Comparison of ENCODE assay signal across 10 cellular contexts in the genomic region with DNA sequence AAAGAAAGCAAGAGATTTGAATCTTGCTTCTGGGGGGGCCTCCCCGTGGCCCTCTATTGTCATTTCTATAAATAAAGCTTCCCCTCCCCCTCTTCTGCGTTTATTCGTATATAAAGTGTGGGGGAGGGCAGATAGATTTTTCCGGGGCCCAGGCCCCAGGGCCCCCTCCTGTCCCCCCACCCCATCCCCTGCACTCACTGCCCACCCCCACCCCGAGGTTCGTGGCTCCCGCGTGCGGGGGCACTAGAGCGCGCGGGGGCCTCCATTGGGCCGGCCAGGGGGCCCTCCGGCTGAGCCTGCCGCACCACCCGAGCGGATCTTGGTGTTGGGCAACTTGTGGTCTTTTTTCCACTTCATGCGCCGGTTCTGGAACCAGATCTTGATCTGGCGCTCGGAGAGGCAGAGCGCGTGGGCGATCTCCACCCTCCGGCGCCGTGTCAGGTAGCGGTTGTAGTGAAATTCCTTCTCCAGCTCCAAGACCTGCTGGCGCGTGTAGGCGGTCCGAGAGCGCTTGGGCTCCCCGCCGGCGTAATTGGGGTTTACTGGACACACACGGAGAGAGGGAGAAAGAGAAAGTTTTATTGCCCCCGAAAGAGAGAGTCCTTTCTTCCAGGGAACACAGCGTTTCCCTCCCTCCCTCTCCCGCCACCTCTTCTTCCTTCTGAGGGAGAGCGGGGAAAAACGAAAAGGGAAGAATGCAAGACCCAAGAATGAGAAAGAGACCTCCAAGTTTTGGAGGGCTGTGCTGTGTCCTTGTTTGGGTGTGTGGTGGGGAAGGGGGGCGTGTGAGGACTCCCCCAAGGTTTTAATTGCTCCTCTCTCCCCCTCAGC. TPM values are rescaled to one million over a fixed set of nuclear protein-coding genes. Genes with fewer than 3 reads are reported as not detected.
DNase-seq lines count a peak whose midpoint lies in the region; ATAC-seq, FAIRE-seq and TF ChIP-seq lines count a peak whose summit lies in the region.
"Had no signal": no experiment of that assay in that cellular context is flagged by ENCODE, and none has a peak within 500 bp of the region (broad histone marks: within the 10 kb centered on the region; RNA-seq: fewer than 3 reads in every experiment).

No MANE protein-coding gene starts in this region.

- peak overlapping the region; percentile 44 for H3K4me3 ChIP-seq in cardiac muscle cell
- peak overlapping the region; percentile 62 for H3K4me3 ChIP-seq in lower lobe of right lung
- peak overlapping the region; percentile 51 for H3K4me3 ChIP-seq in urinary bladder (ENCODE audit: low read depth, low read length)

- H3K36me3 ChIP-seq in cardiac muscle cell (no peaks in the 10 kb centered on the region), lower lobe of right lung (no peaks in the 10 kb centered on the region), urinary bladder (ENCODE audit: insufficient read depth) (no peaks in the 10 kb centered on the region)

- H3K27ac ChIP-seq in cardiac muscle cell = no peak overlapping the region
- peak overlapping the region; percentile 49 for H3K27ac ChIP-seq in adipose tissue (ENCODE audit: low read depth, low read length)
- peak overlapping the region; percentile 92 for H3K27ac ChIP-seq in lower lobe of right lung
- H3K27ac ChIP-seq in urinary bladder (ENCODE audit: low read depth) = no peak overlapping the region
- no peak overlapping the region for H3K27ac ChIP-seq in foreskin keratinocyte

- peaks cover 97% of the 10 kb centered on the region for H3K27me3 ChIP-seq in cardiac muscle cell
- H3K27me3 ChIP-seq in lower lobe of right lung (ENCODE audit: low read depth) = peaks cover 83% of the 10 kb centered on the region
- peaks cover 99% of the 10 kb centered on the region for H3K27me3 ChIP-seq in foreskin keratinocyte

- intact Hi-C loops in left ventricle myocardium superior (cut with micrococcal nuclease) (no loop called here), lower lobe of right lung (cut with DNase I) (no loop called here)

- no peaks in the 10 kb centered on the region for H3K9me3 ChIP-seq in cardiac muscle cell (ENCODE audit: low read depth)
- no peaks in the 10 kb centered on the region for H3K9me3 ChIP-seq in lower lobe of right lung

- TF ChIP-seq CTCF in cardiac muscle cell (IDR thresholded peaks at IDR 0.05; ENCODE audit: low read depth, low read length) (no peak), lower lobe of right lung (IDR thresholded peaks at IDR 0.05) (no peak), foreskin keratinocyte (conservative IDR thresholded peaks at IDR 0.05) (no peak), D721Med (IDR thresholded peaks at IDR 0.05; ENCODE audit: insufficient read depth, missing control alignments) (no peak)

- H3K4me1 ChIP-seq in cardiac muscle cell (ENCODE audit: low read depth) (peaks cover 4% of the 10 kb centered on the region), lower lobe of right lung (peaks cover 21% of the 10 kb centered on the region), urinary bladder (ENCODE audit: insufficient read depth) (no peaks in the 10 kb centered on the region), foreskin keratinocyte (no peaks in the 10 kb centered on the region)

- WGBS in adipose tissue, 3 donors = 6 to 10% (median 8%) methylated on average over 42 to 43 of the region's 43 CpGs
- 13% methylated on average over 42 of the region's 43 CpGs for WGBS in urinary bladder

- DNase-seq in cardiac muscle cell (ENCODE audit: low read depth in 1 of 2, low spot score in 1 of 2) (peak in 1 of 2 donors; percentile 39), left ventricle myocardium superior (no peak), lower lobe of right lung (no peak), foreskin keratinocyte (no peak), D721Med (ENCODE audit: insufficient read length, low spot score) (no peak)
- DNase-seq: amygdala, DMS53 had no signal

- no peak for ATAC-seq in left ventricle myocardium superior
- ATAC-seq in lower lobe of right lung = peak in 1 of 2 donors; percentile 18
- no peak for ATAC-seq in HG03354 (IDR thresholded peaks at IDR 0.05; ENCODE audit: poor library complexity, severe bottlenecking, unreplicated experiment)
- ATAC-seq in foreskin keratinocyte = no peak

- FAIRE-seq in D721Med (lab: Jason Lieb, UNC) = no peak

RNA-seq across cellular contexts. Expression of a gene that starts 1.5 kb away (rescaled TPM):
- total RNA-seq in cardiac muscle cell (12.2 and 12.5 TPM in 2 replicates), left ventricle myocardium superior (0.79 TPM), lower lobe of right lung (5.8 TPM), urinary bladder (2.0 TPM), foreskin keratinocyte (0.03 and 0.04 TPM in 2 replicates)
- polyA plus RNA-seq in cardiac muscle cell (5.4 TPM in 2 replicates), adipose tissue (1 to 10 TPM; 1.1 to 5.4 (median 3.6) TPM), urinary bladder (2.1 TPM), foreskin keratinocyte (0.03 and 0.04 TPM in 2 replicates)

RNA-seq across cellular contexts. Expression of a gene that starts 13.3 kb away (rescaled TPM):
- total RNA-seq in cardiac muscle cell = 37.7 and 42.4 TPM in 2 replicates
- polyA plus RNA-seq in cardiac muscle cell = 24.7 and 24.9 TPM in 2 replicates
- 2.7 TPM for total RNA-seq in left ventricle myocardium superior
- 10 to 100 TPM in 1 of 3 donors, 1 to 10 TPM in 2; 2.6 to 10.2 (median 9.6) TPM for polyA plus RNA-seq in adipose tissue
- 11.3 TPM for total RNA-seq in lower lobe of right lung
- 10.8 TPM for total RNA-seq in urinary bladder
- polyA plus RNA-seq in urinary bladder = 6.1 TPM
- total RNA-seq in foreskin keratinocyte = 0.04 and 0.48 TPM in 2 replicates
- polyA plus RNA-seq in foreskin keratinocyte = 0.02 and 0.09 TPM in 2 replicates

RNA-seq across cellular contexts. Expression of a gene that starts 16.9 kb away (rescaled TPM):
- total RNA-seq in cardiac muscle cell (0.24 TPM in 1 of 2 replicates, not detected in the other), left ventricle myocardium superior (not detected), lower lobe of right lung (3.9 TPM), urinary bladder (0.16 TPM), foreskin keratinocyte (not detected in 2 replicates)
- polyA plus RNA-seq in cardiac muscle cell (0.46 and 1.9 TPM in 2 replicates), adipose tissue (1 to 10 TPM in 2 of 3 donors, under 1 TPM in 1; 0.59 to 3.9 (median 2.2) TPM), urinary bladder (1.2 TPM), foreskin keratinocyte (not detected in 2 replicates)

RNA-seq across cellular contexts. Expression of a gene that starts 28.1 kb away (rescaled TPM):
- 0.12 TPM in 1 of 2 replicates, not detected in the other for total RNA-seq in cardiac muscle cell
- not detected in 2 replicates for polyA plus RNA-seq in cardiac muscle cell
- 0.20 TPM for total RNA-seq in left ventricle myocardium superior
- polyA plus RNA-seq in adipose tissue = 10 to 100 TPM in 2 of 3 donors, 1 to 10 TPM in 1; 1.8 to 14.7 (median 10.4) TPM
- 4.4 TPM for total RNA-seq in lower lobe of right lung
- total RNA-seq in urinary bladder = 3.1 TPM
- 4.0 TPM for polyA plus RNA-seq in urinary bladder
- not detected in 2 replicates for total RNA-seq in foreskin keratinocyte
- polyA plus RNA-seq in foreskin keratinocyte = not detected in 2 replicates

RNA-seq across cellular contexts. Expression of a gene that starts 31.8 kb away (rescaled TPM):
- total RNA-seq in cardiac muscle cell = 111 and 114 TPM in 2 replicates
- 107 and 116 TPM in 2 replicates for polyA plus RNA-seq in cardiac muscle cell
- 2.8 TPM for total RNA-seq in left ventricle myocardium superior
- polyA plus RNA-seq in adipose tissue = 10 to 100 TPM in 2 of 3 donors, 1 to 10 TPM in 1; 5.0 to 33.9 (median 24.3) TPM
- 5.6 TPM for total RNA-seq in lower lobe of right lung
- 3.1 TPM for total RNA-seq in urinary bladder
- polyA plus RNA-seq in urinary bladder = 18.6 TPM
- 0.41 and 0.74 TPM in 2 replicates for total RNA-seq in foreskin keratinocyte
- 1.2 and 1.3 TPM in 2 replicates for polyA plus RNA-seq in foreskin keratinocyte

Comparison
In these comparisons a context has a peak if more than half of its experiments do, and no peak if none do; other contexts are left out.
1. H3K27ac ChIP-seq: peak in adipose tissue (single experiment) and lower lobe of right lung (single experiment); none in cardiac muscle cell (single experiment), urinary bladder (single experiment) and foreskin keratinocyte (single experiment).
2. Peak in every context shown above with its lines, with median percentiles within 50 percentile points of each other: H3K4me3 ChIP-seq.